In genomic region chr13:110450016-110450900, GRCh38 we compare ENCODE assay signal across 14 cellular contexts.
"Had no signal": no experiment of that assay in that cellular context is flagged by ENCODE, and none has a peak within 500 bp of the region (broad histone marks: within the 10 kb centered on the region; RNA-seq: fewer than 3 reads in every experiment).

No MANE protein-coding gene starts in this region.

- H3K4me1 ChIP-seq: colonic mucosa, gastrocnemius medialis had no signal

- H3K4me3 Mint-ChIP-seq: activated CD4-positive, alpha-beta T cell treated with anti-CD3 and anti-CD28 coated beads, Interleukin-2, amount 10 ng/mL, durations not matched to agents 24 days and 14 days; activated naive CD4-positive, alpha-beta T cell treated with anti-CD3 and anti-CD28 coated beads for 36 hours; activated T-cell treated with anti-CD3 and anti-CD28 coated beads, Interleukin-2, amount 50 U/mL, for 4 hours; naive thymus-derived CD8-positive, alpha-beta T cell had no signal

- H3K9me3 Mint-ChIP-seq: activated CD4-positive, alpha-beta T cell treated with anti-CD3 and anti-CD28 coated beads, Interleukin-2, amount 10 ng/mL, durations not matched to agents 24 days and 14 days; activated naive CD4-positive, alpha-beta T cell treated with anti-CD3 and anti-CD28 coated beads for 36 hours; activated T-cell treated with anti-CD3 and anti-CD28 coated beads, Interleukin-2, amount 50 U/mL, for 4 hours; naive thymus-derived CD8-positive, alpha-beta T cell had no signal

- H3K4me3 ChIP-seq: body of pancreas, colonic mucosa, gastrocnemius medialis had no signal

- H3K4me1 Mint-ChIP-seq: activated CD4-positive, alpha-beta T cell treated with anti-CD3 and anti-CD28 coated beads, Interleukin-2, amount 10 ng/mL, durations not matched to agents 24 days and 14 days had no signal

- H3K9me3 ChIP-seq: body of pancreas, colonic mucosa, gastrocnemius medialis had no signal

- ATAC-seq: activated T-cell treated with anti-CD3 and anti-CD28 coated beads, Interleukin-2, amount 50 U/mL, for 4 hours; body of pancreas; gastrocnemius medialis; left cardiac atrium; naive thymus-derived CD8-positive, alpha-beta T cell had no signal

- H3K27me3 ChIP-seq: body of pancreas, colonic mucosa, gastrocnemius medialis had no signal

- H3K27ac Mint-ChIP-seq: activated CD4-positive, alpha-beta T cell treated with anti-CD3 and anti-CD28 coated beads, Interleukin-2, amount 10 ng/mL, durations not matched to agents 24 days and 14 days; activated naive CD4-positive, alpha-beta T cell treated with anti-CD3 and anti-CD28 coated beads for 36 hours; naive thymus-derived CD8-positive, alpha-beta T cell had no signal

- H3K36me3 Mint-ChIP-seq: naive thymus-derived CD8-positive, alpha-beta T cell had no signal

- H3K27ac ChIP-seq: body of pancreas, colonic mucosa, gastrocnemius medialis had no signal

- DNase-seq: activated CD4-positive, alpha-beta T cell treated with anti-CD3 and anti-CD28 coated beads, Interleukin-2, amount 10 ng/mL, durations not matched to agents 24 days and 14 days; activated CD8-positive, alpha-beta memory T cell treated with anti-CD3 and anti-CD28 coated beads, Interleukin-2, amount 50 U/mL, for 4 hours; activated naive CD4-positive, alpha-beta T cell treated with anti-CD3 and anti-CD28 coated beads for 36 hours; activated T-cell treated with anti-CD3 and anti-CD28 coated beads, Interleukin-2, amount 50 U/mL, for 4 hours; body of pancreas; caudate nucleus; colonic mucosa; gastrocnemius medialis; left cardiac atrium; mesendoderm; naive thymus-derived CD8-positive, alpha-beta T cell; nucleus accumbens; stimulated activated CD4-positive, alpha-beta T cell treated with anti-CD3 and anti-CD28 coated beads, Interleukin-2, amount 100 ng/mL, for 48 hours; T1000 had no signal

- H3K36me3 ChIP-seq: colonic mucosa had no signal
